In genomic region chr10:10198388-10198787, GRCh38 we compare ENCODE assay signal across 35 cellular contexts.
DNase-seq lines count a peak whose midpoint lies in the region; ATAC-seq and TF ChIP-seq lines count a peak whose summit lies in the region.
"Had no signal": no experiment of that assay in that cellular context is flagged by ENCODE, and none has a peak within 500 bp of the region (broad histone marks: within the 10 kb centered on the region; RNA-seq: fewer than 3 reads in every experiment).

No MANE protein-coding gene starts in this region.

- TF ChIP-seq RAD21 in neural cell (conservative IDR thresholded peaks at IDR 0.05), result peak; percentile 48

- H3K36me3 Mint-ChIP-seq in GM23338 (ENCODE audit: low read depth) (peaks cover 5% of the 10 kb centered on the region; the same call in 2 of the 3 replicates), endodermal cell (ENCODE audit: low read depth) (no peaks in the 10 kb centered on the region), neural progenitor cell (no peaks in the 10 kb centered on the region)
- H3K36me3 Mint-ChIP-seq in activated T-cell treated with anti-CD3 and anti-CD28 coated beads, Interleukin-2, amount 50 U/mL, for 72 hours (ENCODE audit: insufficient read depth in 2 of 2), result no peaks in the 10 kb centered on the region
- no peaks in the 10 kb centered on the region for H3K36me3 Mint-ChIP-seq in activated naive CD4-positive, alpha-beta T cell treated with anti-CD3 and anti-CD28 coated beads, Interleukin-2, amount 10 ng/mL, durations not matched to agents 7 days and 5 days
- H3K36me3 Mint-ChIP-seq: CD14-positive monocyte; CD4-positive, alpha-beta memory T cell; CD4-positive, CD25-positive, alpha-beta regulatory T cell; CD8-positive, alpha-beta memory T cell; CD8-positive, alpha-beta T cell had no signal

- H3K9me3 ChIP-seq in endodermal cell (ENCODE audit: control insufficient read depth, low read length) (peaks cover 7% of the 10 kb centered on the region), neural cell (ENCODE audit: low read length) (no peaks in the 10 kb centered on the region), neural progenitor cell (ENCODE audit: low read depth) (peaks cover 8% of the 10 kb centered on the region), prostate gland (no peaks in the 10 kb centered on the region)
- H3K9me3 ChIP-seq: BE2C, Caco-2 had no signal

- intact Hi-C loops in prostate gland (cut with DNase I), result no loop called here

- H3K27me3 Mint-ChIP-seq in GM23338 (ENCODE audit: insufficient read depth, low read depth, poor library complexity), result no peaks in the 10 kb centered on the region
- H3K27me3 Mint-ChIP-seq in endodermal cell (ENCODE audit: insufficient read depth), result no peaks in the 10 kb centered on the region
- no peaks in the 10 kb centered on the region for H3K27me3 Mint-ChIP-seq in neural progenitor cell (ENCODE audit: insufficient read depth, low read depth)
- H3K27me3 Mint-ChIP-seq in activated T-cell treated with anti-CD3 and anti-CD28 coated beads, Interleukin-2, amount 50 U/mL, for 72 hours (ENCODE audit: low read depth), result peaks cover 7% of the 10 kb centered on the region
- H3K27me3 Mint-ChIP-seq in activated naive CD4-positive, alpha-beta T cell treated with anti-CD3 and anti-CD28 coated beads, Interleukin-2, amount 10 ng/mL, durations not matched to agents 7 days and 5 days, result no peaks in the 10 kb centered on the region
- H3K27me3 Mint-ChIP-seq: B cell; CD8-positive, alpha-beta memory T cell had no signal

- ATAC-seq in GM23338, result no peak
- ATAC-seq in activated T-cell treated with anti-CD3 and anti-CD28 coated beads, Interleukin-2, amount 50 U/mL, for 72 hours (replicated peaks in 1 of 2), result no peak
- ATAC-seq: A549; CD8-positive, alpha-beta T cell had no signal

- H3K27ac Mint-ChIP-seq in GM23338 (no peak overlapping the region), endodermal cell (no peak overlapping the region), neural progenitor cell (no peak overlapping the region)
- H3K27ac Mint-ChIP-seq in activated T-cell treated with anti-CD3 and anti-CD28 coated beads, Interleukin-2, amount 50 U/mL, for 72 hours, result no peak overlapping the region
- no peak overlapping the region for H3K27ac Mint-ChIP-seq in activated naive CD4-positive, alpha-beta T cell treated with anti-CD3 and anti-CD28 coated beads, Interleukin-2, amount 10 ng/mL, durations not matched to agents 7 days and 5 days
- H3K27ac Mint-ChIP-seq: B cell; CD14-positive monocyte; CD4-positive, alpha-beta memory T cell; CD4-positive, alpha-beta T cell; CD4-positive, CD25-positive, alpha-beta regulatory T cell; CD8-positive, alpha-beta memory T cell; CD8-positive, alpha-beta T cell had no signal

- DNase-seq in GM23338 (ENCODE audit: low spot score) (no peak), endodermal cell (no peak), neural progenitor cell (ENCODE audit: low spot score) (no peak), prostate gland (ENCODE audit: low spot score) (no peak), occipital lobe (lab: John Stamatoyannopoulos, UW) (no peak)
- no peak for DNase-seq in activated T-cell treated with anti-CD3 and anti-CD28 coated beads, Interleukin-2, amount 50 U/mL, for 72 hours
- DNase-seq in activated naive CD4-positive, alpha-beta T cell treated with anti-CD3 and anti-CD28 coated beads, Interleukin-2, amount 10 ng/mL, durations not matched to agents 7 days and 5 days, result no peak
- DNase-seq: 8988T; ACHN; AML-193; BE2C; C1 segment of cervical spinal cord; Caco-2; Calu3; CD4-positive, alpha-beta memory T cell; CD4-positive, alpha-beta T cell; CD4-positive, CD25-positive, alpha-beta regulatory T cell; CD8-positive, alpha-beta memory T cell; CD8-positive, alpha-beta T cell; COR-L47; DMS 273 treated with DMSO at 0.1 percent for 48 hours; DMS153; DMS53; DMS79; DMS79 treated with DMSO at 0.1 percent for 48 hours; DND-41; EL had no signal

- H3K9me2 ChIP-seq in GM23338 (ENCODE audit: insufficient read depth) (peaks cover 20% of the 10 kb centered on the region; the same call in 1 of the 2 replicates), neural cell (ENCODE audit: insufficient read depth, low read length) (no peaks in the 10 kb centered on the region)

- no peak for TF ChIP-seq POLR2A in prostate gland (IDR thresholded peaks at IDR 0.05)

- peak; percentile 86 for TF ChIP-seq EP300 in neural cell (conservative IDR thresholded peaks at IDR 0.05; ENCODE audit: poor library complexity, severe bottlenecking)

- H3K9me3 Mint-ChIP-seq in GM23338 (peaks cover 8% of the 10 kb centered on the region; the same call in 2 of the 3 replicates), endodermal cell (peaks cover 7% of the 10 kb centered on the region), neural progenitor cell (peaks cover 4% of the 10 kb centered on the region)
- H3K9me3 Mint-ChIP-seq in activated T-cell treated with anti-CD3 and anti-CD28 coated beads, Interleukin-2, amount 50 U/mL, for 72 hours, result no peaks in the 10 kb centered on the region
- H3K9me3 Mint-ChIP-seq in activated naive CD4-positive, alpha-beta T cell treated with anti-CD3 and anti-CD28 coated beads, Interleukin-2, amount 10 ng/mL, durations not matched to agents 7 days and 5 days, result no peaks in the 10 kb centered on the region
- H3K9me3 Mint-ChIP-seq: CD4-positive, alpha-beta T cell had no signal

- H3F3A ChIP-seq in GM23338 (replicated peaks; ENCODE audit: low read depth), result no peaks in the 10 kb centered on the region
- H3F3A ChIP-seq in neural cell (ENCODE audit: insufficient read depth, low read length, poor library complexity, severe bottlenecking), result peaks cover 3% of the 10 kb centered on the region
- H3F3A ChIP-seq in neural progenitor cell (ENCODE audit: low read depth), result no peaks in the 10 kb centered on the region

- TF ChIP-seq CTCF in GM23338 (conservative IDR thresholded peaks at IDR 0.05; ENCODE audit: low read depth in 2 of 2) (no peak), endodermal cell (conservative IDR thresholded peaks at IDR 0.05) (no peak), neural cell (IDR thresholded peaks at IDR 0.05; ENCODE audit: poor library complexity, severe bottlenecking) (peak; percentile 26), neural progenitor cell (IDR thresholded peaks at IDR 0.05) (no peak), prostate gland (IDR thresholded peaks at IDR 0.05) (no peak)

- H3K4me1 Mint-ChIP-seq in GM23338 (no peaks in the 10 kb centered on the region), endodermal cell (peaks cover 7% of the 10 kb centered on the region), neural progenitor cell (peaks cover 6% of the 10 kb centered on the region)
- no peaks in the 10 kb centered on the region for H3K4me1 Mint-ChIP-seq in activated T-cell treated with anti-CD3 and anti-CD28 coated beads, Interleukin-2, amount 50 U/mL, for 72 hours (ENCODE audit: low read depth)
- H3K4me1 Mint-ChIP-seq in activated naive CD4-positive, alpha-beta T cell treated with anti-CD3 and anti-CD28 coated beads, Interleukin-2, amount 10 ng/mL, durations not matched to agents 7 days and 5 days, result no peaks in the 10 kb centered on the region
- H3K4me1 Mint-ChIP-seq: B cell; CD14-positive monocyte; CD4-positive, alpha-beta memory T cell; CD4-positive, CD25-positive, alpha-beta regulatory T cell; CD8-positive, alpha-beta memory T cell had no signal

- no peak overlapping the region for H3K4me3 ChIP-seq in GM23338
- no peak overlapping the region for H3K4me3 ChIP-seq in endodermal cell (ENCODE audit: low read length)
- no peak overlapping the region for H3K4me3 ChIP-seq in neural cell (ENCODE audit: low read length)
- H3K4me3 ChIP-seq in neural progenitor cell, result no peak overlapping the region
- no peak overlapping the region for H3K4me3 ChIP-seq in prostate gland
- H3K4me3 ChIP-seq: A549; BLaER1; BLaER1 treated with 17β-estradiol and CSF1 and Interleukin-3, amounts not matched to agents 10 nM and 100 nM had no signal

- no peak overlapping the region for H3K27ac ChIP-seq in GM23338 (ENCODE audit: low read depth)
- peak overlapping the region; percentile 7 for H3K27ac ChIP-seq in endodermal cell (ENCODE audit: low read depth, low read length)
- H3K27ac ChIP-seq in neural cell (ENCODE audit: low read length), result peak overlapping the region; percentile 86
- H3K27ac ChIP-seq in neural progenitor cell, result no peak overlapping the region
- no peak overlapping the region for H3K27ac ChIP-seq in prostate gland
- H3K27ac ChIP-seq: 22Rv1; A549; BLaER1; BLaER1 treated with 17β-estradiol and CSF1 and Interleukin-3, amounts not matched to agents 10 nM and 100 nM; C4-2B had no signal

- H3K9ac ChIP-seq in endodermal cell (ENCODE audit: extremely low read depth, low read length, poor library complexity, severe bottlenecking) (no peak overlapping the region), neural cell (ENCODE audit: low read length) (peak overlapping the region; percentile 36), neural progenitor cell (no peak overlapping the region)
- H3K9ac ChIP-seq: BLaER1; BLaER1 treated with 17β-estradiol and CSF1 and Interleukin-3, amounts not matched to agents 10 nM and 100 nM had no signal

- H2AFZ ChIP-seq in GM23338 (peak overlapping the region; percentile 60; the same call in 1 of the 2 replicates), neural cell (ENCODE audit: low read depth, low read length) (peak overlapping the region; percentile 6), neural progenitor cell (replicated peaks) (peak overlapping the region; percentile 14)

- WGBS in endodermal cell (ENCODE audit: insufficient coverage in 1 of 2, insufficient read length in 1 of 2), 2 experiments, result 84 to 92% methylated on average over 4 to 5 of the region's 5 CpGs
- WGBS in prostate gland, result 73% methylated on average over 5 of the region's 5 CpGs

- H3K79me2 ChIP-seq in GM23338 (replicated peaks; ENCODE audit: insufficient read depth) (no peaks in the 10 kb centered on the region), neural cell (replicated peaks; ENCODE audit: insufficient read depth, low read length) (no peaks in the 10 kb centered on the region), neural progenitor cell (ENCODE audit: low read depth) (no peaks in the 10 kb centered on the region)

- no peaks in the 10 kb centered on the region for H3K27me3 ChIP-seq in GM23338 (ENCODE audit: insufficient read depth)
- no peaks in the 10 kb centered on the region for H3K27me3 ChIP-seq in endodermal cell (ENCODE audit: control insufficient read depth, insufficient read depth, low read length, poor library complexity, severe bottlenecking)
- no peaks in the 10 kb centered on the region for H3K27me3 ChIP-seq in neural cell (ENCODE audit: insufficient read depth, low read depth, low read length)
- H3K27me3 ChIP-seq in neural progenitor cell, result no peaks in the 10 kb centered on the region
- H3K27me3 ChIP-seq in prostate gland (replicated peaks; ENCODE audit: insufficient read depth), result no peaks in the 10 kb centered on the region
- H3K27me3 ChIP-seq: BE2C; BLaER1; BLaER1 treated with 17β-estradiol and CSF1 and Interleukin-3, amounts not matched to agents 10 nM and 100 nM had no signal

- H3K4me2 ChIP-seq in GM23338 (no peak overlapping the region), neural cell (ENCODE audit: low read length) (peak overlapping the region; percentile 11), neural progenitor cell (no peak overlapping the region)
- H3K4me2 ChIP-seq: A549; BLaER1; BLaER1 treated with 17β-estradiol and CSF1 and Interleukin-3, amounts not matched to agents 10 nM and 100 nM had no signal

- H3K4me3 Mint-ChIP-seq in GM23338 (no peak overlapping the region), endodermal cell (no peak overlapping the region), neural progenitor cell (no peak overlapping the region)
- H3K4me3 Mint-ChIP-seq in activated T-cell treated with anti-CD3 and anti-CD28 coated beads, Interleukin-2, amount 50 U/mL, for 72 hours, result no peak overlapping the region
- H3K4me3 Mint-ChIP-seq in activated naive CD4-positive, alpha-beta T cell treated with anti-CD3 and anti-CD28 coated beads, Interleukin-2, amount 10 ng/mL, durations not matched to agents 7 days and 5 days, result no peak overlapping the region
- H3K4me3 Mint-ChIP-seq: B cell; CD14-positive monocyte; CD4-positive, alpha-beta memory T cell; CD4-positive, alpha-beta T cell; CD4-positive, CD25-positive, alpha-beta regulatory T cell; CD8-positive, alpha-beta memory T cell; CD8-positive, alpha-beta T cell had no signal

- H3K36me3 ChIP-seq in GM23338 (ENCODE audit: insufficient read depth), result no peaks in the 10 kb centered on the region
- no peaks in the 10 kb centered on the region for H3K36me3 ChIP-seq in endodermal cell (ENCODE audit: control insufficient read depth, insufficient read depth, low read length)
- H3K36me3 ChIP-seq in neural cell (ENCODE audit: insufficient read depth, low read length), result no peaks in the 10 kb centered on the region
- H3K36me3 ChIP-seq in neural progenitor cell, result no peaks in the 10 kb centered on the region
- H3K36me3 ChIP-seq in prostate gland, result no peaks in the 10 kb centered on the region
- H3K36me3 ChIP-seq: BE2C; BLaER1; BLaER1 treated with 17β-estradiol and CSF1 and Interleukin-3, amounts not matched to agents 10 nM and 100 nM had no signal

- CTCF ChIA-PET in activated naive CD4-positive, alpha-beta T cell treated with anti-CD3 and anti-CD28 coated beads, Interleukin-2, amount 10 ng/mL, durations not matched to agents 7 days and 5 days (lab: Charles Lee), result no interaction called here

- H3K4me1 ChIP-seq in GM23338 (ENCODE audit: insufficient read depth), result no peaks in the 10 kb centered on the region
- peaks cover 3% of the 10 kb centered on the region for H3K4me1 ChIP-seq in endodermal cell (ENCODE audit: control insufficient read depth, insufficient read depth, low read length)
- H3K4me1 ChIP-seq in neural progenitor cell, result no peaks in the 10 kb centered on the region
- no peaks in the 10 kb centered on the region for H3K4me1 ChIP-seq in prostate gland (replicated peaks)
- H3K4me1 ChIP-seq: A549; BE2C; BLaER1; BLaER1 treated with 17β-estradiol and CSF1 and Interleukin-3, amounts not matched to agents 10 nM and 100 nM; Caco-2 had no signal

- H4K20me1 ChIP-seq in GM23338 (replicated peaks; ENCODE audit: insufficient read depth), result no peaks in the 10 kb centered on the region
- no peaks in the 10 kb centered on the region for H4K20me1 ChIP-seq in neural cell (ENCODE audit: insufficient read depth)
- no peaks in the 10 kb centered on the region for H4K20me1 ChIP-seq in neural progenitor cell (ENCODE audit: low read depth)
- H4K20me1 ChIP-seq: BLaER1; BLaER1 treated with 17β-estradiol and CSF1 and Interleukin-3, amounts not matched to agents 10 nM and 100 nM had no signal

Comparison
In these comparisons a context has a peak if more than half of its experiments do, and no peak if none do; other contexts are left out.
1. H2AFZ ChIP-seq: peak in every context shown above with its lines; median percentile 60 in GM23338; 14 in neural progenitor cell; 6 in neural cell.
2. H3K27ac ChIP-seq: peak in endodermal cell (single experiment) and neural cell (single experiment); none in GM23338 (single experiment), neural progenitor cell (single experiment) and prostate gland (0 of 2).